ENCODE assay signal across 1 cellular context in genomic region chr21:44283953-44284352, GRCh38.
TF ChIP-seq lines count a peak whose summit lies in the region.

No MANE protein-coding gene starts in this region.

TF ChIP-seq in H1, 55 proteins besides CTCF, POLR2A, EP300 and RAD21:
- TF ChIP-seq HDAC6 (IDR thresholded peaks at IDR 0.05; ENCODE audit: low read depth, low read length) = no peak
- TF ChIP-seq JUND (IDR thresholded peaks at IDR 0.05; ENCODE audit: low read length) = no peak
